10 cellular contexts compared by ENCODE assay signal in genomic region chr20:38167851-38168760, GRCh38. TPM values are rescaled to one million over a fixed set of nuclear protein-coding genes. Genes with fewer than 3 reads are reported as not detected.
DNase-seq lines count a peak whose midpoint lies in the region; ATAC-seq, FAIRE-seq and TF ChIP-seq lines count a peak whose summit lies in the region.
"Had no signal": no experiment of that assay in that cellular context is flagged by ENCODE, and none has a peak within 500 bp of the region (broad histone marks: within the 10 kb centered on the region; RNA-seq: fewer than 3 reads in every experiment).

No MANE protein-coding gene starts in this region.

- CTCF ChIA-PET in activated CD4-positive, alpha-beta T cell treated with anti-CD3 and anti-CD28 coated beads, Interleukin-2, amount 10 ng/mL, durations not matched to agents 7 days and 5 days (lab: Charles Lee) = interaction anchor here (0.5 to 1.1 kb wide), 3 partner anchors 91 to 921 kb away, joined by 3 to 7 read pairs (median 4); no protein-coding TSS in a partner anchor
- CTCF ChIA-PET in CD4-positive, alpha-beta T cell (lab: Charles Lee) = no interaction called here
- CTCF ChIA-PET in activated CD4-positive, alpha-beta memory T cell treated with anti-CD3 and anti-CD28 coated beads for 36 hours (lab: Charles Lee) = interaction anchor here (0.6 to 3.1 kb wide), 4 partner anchors 53 to 553 kb away, joined by 3 to 21 read pairs (median 9); no protein-coding TSS in a partner anchor

- H3K4me3 ChIP-seq in astrocyte (ENCODE audit: insufficient read depth, low read depth, low read length) (no peak overlapping the region), uterus (no peak overlapping the region)

- H3K9me3 ChIP-seq in astrocyte (ENCODE audit: insufficient read depth, low read depth, low read length) (no peaks in the 10 kb centered on the region), uterus (no peaks in the 10 kb centered on the region)
- no peaks in the 10 kb centered on the region for H3K9me3 ChIP-seq in CD4-positive, alpha-beta T cell (ENCODE audit: control insufficient read depth, low read length)

- H3K4me2 ChIP-seq in astrocyte (ENCODE audit: low read length) = peak overlapping the region; percentile 39

- H3K4me1 ChIP-seq in astrocyte (ENCODE audit: insufficient read depth, low read length) (peaks cover 69% of the 10 kb centered on the region), uterus (no peaks in the 10 kb centered on the region)

- H3K27ac ChIP-seq in astrocyte (ENCODE audit: low read depth, low read length) = peak overlapping the region; percentile 76
- H3K27ac ChIP-seq in uterus = peak overlapping the region; percentile 54 to 62
- H3K27ac ChIP-seq in CD4-positive, alpha-beta T cell (ENCODE audit: low read depth, low read length) = no peak overlapping the region

- H3K36me3 Mint-ChIP-seq in activated CD4-positive, alpha-beta T cell treated with anti-CD3 and anti-CD28 coated beads, Interleukin-2, amount 10 ng/mL, durations not matched to agents 7 days and 5 days (ENCODE audit: low read depth) = no peaks in the 10 kb centered on the region
- H3K36me3 Mint-ChIP-seq in astrocyte (ENCODE audit: low read depth, unreplicated experiment) = no peaks in the 10 kb centered on the region
- no peaks in the 10 kb centered on the region for H3K36me3 Mint-ChIP-seq in CD4-positive, alpha-beta T cell (ENCODE audit: low read depth)
- no peaks in the 10 kb centered on the region for H3K36me3 Mint-ChIP-seq in activated CD4-positive, alpha-beta memory T cell treated with anti-CD3 and anti-CD28 coated beads for 36 hours
- H3K36me3 Mint-ChIP-seq: activated naive CD8-positive, alpha-beta T cell treated with anti-CD3 and anti-CD28 coated beads, Interleukin-2, amount 10 ng/mL, durations not matched to agents 7 days and 5 days; CD4-positive, CD25-positive, alpha-beta regulatory T cell had no signal

- TF ChIP-seq POLR2A in uterus (IDR thresholded peaks at IDR 0.05) = no peak

- intact Hi-C loops in uterus (cut with DNase I; ENCODE audit: low total_unique reads) = loop anchor here (5.0 kb wide), 1 partner anchor 96 kb away; no protein-coding TSS in a partner anchor
- intact Hi-C loops in CD4-positive, alpha-beta T cell (cut with DNase I, micrococcal nuclease) = loop anchor here (5.0 kb wide), 1 partner anchor 111 kb away; no protein-coding TSS in a partner anchor
- intact Hi-C loops in activated CD4-positive, alpha-beta memory T cell treated with anti-CD3 and anti-CD28 coated beads for 36 hours (cut with micrococcal nuclease) = loop anchor here (5.0 to 10.0 kb wide), 2 partner anchors 96 to 263 kb away; partner anchors contain the start of gene VSTM2L

- peak; percentile 9 for FAIRE-seq in astrocyte (lab: Jason Lieb, UNC)

- DNase-seq in activated CD4-positive, alpha-beta T cell treated with anti-CD3 and anti-CD28 coated beads, Interleukin-2, amount 10 ng/mL, durations not matched to agents 7 days and 5 days = no peak
- DNase-seq in activated CD4-positive, alpha-beta T cell treated with anti-CD3 and anti-CD28 coated beads for 1 hour = no peak
- peak; percentile 96 for DNase-seq in astrocyte (ENCODE audit: low read depth)
- DNase-seq in kidney tubule cell (ENCODE audit: low spot score) = peak; percentile 98
- DNase-seq in uterus = peak; percentile 74 to 77
- no peak for DNase-seq in GM19238 (ENCODE audit: insufficient read length, low spot score)
- no peak for DNase-seq in CD4-positive, alpha-beta T cell
- no peak for DNase-seq in activated CD4-positive, alpha-beta memory T cell treated with anti-CD3 and anti-CD28 coated beads for 36 hours
- DNase-seq: activated naive CD8-positive, alpha-beta T cell treated with anti-CD3 and anti-CD28 coated beads, Interleukin-2, amount 10 ng/mL, durations not matched to agents 7 days and 5 days; CD4-positive, CD25-positive, alpha-beta regulatory T cell had no signal

- ATAC-seq in CD4-positive, alpha-beta T cell (ENCODE audit: poor library complexity) = no peak

- H3K9ac ChIP-seq in astrocyte (ENCODE audit: low read length) = peak overlapping the region; percentile 48

- H3K4me1 Mint-ChIP-seq in activated CD4-positive, alpha-beta T cell treated with anti-CD3 and anti-CD28 coated beads, Interleukin-2, amount 10 ng/mL, durations not matched to agents 7 days and 5 days = peaks cover 24% of the 10 kb centered on the region
- peaks cover 39% of the 10 kb centered on the region for H3K4me1 Mint-ChIP-seq in astrocyte (ENCODE audit: low read depth, unreplicated experiment)
- H3K4me1 Mint-ChIP-seq in CD4-positive, alpha-beta T cell (ENCODE audit: low read depth) = no peaks in the 10 kb centered on the region
- H3K4me1 Mint-ChIP-seq in activated CD4-positive, alpha-beta memory T cell treated with anti-CD3 and anti-CD28 coated beads for 36 hours (ENCODE audit: low read depth) = peaks cover 5% of the 10 kb centered on the region

- H3K79me2 ChIP-seq in astrocyte (ENCODE audit: insufficient read depth, low read length) = peaks cover 25% of the 10 kb centered on the region

- no peak overlapping the region for H3K4me3 Mint-ChIP-seq in activated CD4-positive, alpha-beta T cell treated with anti-CD3 and anti-CD28 coated beads, Interleukin-2, amount 10 ng/mL, durations not matched to agents 7 days and 5 days
- H3K4me3 Mint-ChIP-seq in astrocyte (ENCODE audit: unreplicated experiment) = no peak overlapping the region
- no peak overlapping the region for H3K4me3 Mint-ChIP-seq in CD4-positive, alpha-beta T cell
- H3K4me3 Mint-ChIP-seq in activated CD4-positive, alpha-beta memory T cell treated with anti-CD3 and anti-CD28 coated beads for 36 hours = no peak overlapping the region
- H3K4me3 Mint-ChIP-seq: activated naive CD8-positive, alpha-beta T cell treated with anti-CD3 and anti-CD28 coated beads, Interleukin-2, amount 10 ng/mL, durations not matched to agents 7 days and 5 days; CD4-positive, CD25-positive, alpha-beta regulatory T cell had no signal

- H3K36me3 ChIP-seq in astrocyte (ENCODE audit: insufficient read depth, low read length) (peaks cover 3% of the 10 kb centered on the region), uterus (no peaks in the 10 kb centered on the region)

- H2AFZ ChIP-seq in astrocyte (ENCODE audit: low read depth, low read length) = no peak overlapping the region

- H3K27ac Mint-ChIP-seq in activated CD4-positive, alpha-beta T cell treated with anti-CD3 and anti-CD28 coated beads, Interleukin-2, amount 10 ng/mL, durations not matched to agents 7 days and 5 days = peak overlapping the region; percentile 70
- H3K27ac Mint-ChIP-seq in astrocyte (ENCODE audit: unreplicated experiment) = peak overlapping the region; percentile 88
- H3K27ac Mint-ChIP-seq in CD4-positive, alpha-beta T cell = no peak overlapping the region
- no peak overlapping the region for H3K27ac Mint-ChIP-seq in activated CD4-positive, alpha-beta memory T cell treated with anti-CD3 and anti-CD28 coated beads for 36 hours
- H3K27ac Mint-ChIP-seq: CD4-positive, CD25-positive, alpha-beta regulatory T cell had no signal

- H3K27me3 Mint-ChIP-seq in activated CD4-positive, alpha-beta T cell treated with anti-CD3 and anti-CD28 coated beads, Interleukin-2, amount 10 ng/mL, durations not matched to agents 7 days and 5 days = peaks cover 13% of the 10 kb centered on the region
- H3K27me3 Mint-ChIP-seq in astrocyte (ENCODE audit: low read depth, unreplicated experiment) = no peaks in the 10 kb centered on the region
- peaks cover 32% of the 10 kb centered on the region for H3K27me3 Mint-ChIP-seq in CD4-positive, alpha-beta T cell
- H3K27me3 Mint-ChIP-seq in activated CD4-positive, alpha-beta memory T cell treated with anti-CD3 and anti-CD28 coated beads for 36 hours = peaks cover 21% of the 10 kb centered on the region

- H3K9me3 Mint-ChIP-seq in activated CD4-positive, alpha-beta T cell treated with anti-CD3 and anti-CD28 coated beads, Interleukin-2, amount 10 ng/mL, durations not matched to agents 7 days and 5 days = no peaks in the 10 kb centered on the region
- no peaks in the 10 kb centered on the region for H3K9me3 Mint-ChIP-seq in astrocyte (ENCODE audit: unreplicated experiment)
- no peaks in the 10 kb centered on the region for H3K9me3 Mint-ChIP-seq in CD4-positive, alpha-beta T cell
- no peaks in the 10 kb centered on the region for H3K9me3 Mint-ChIP-seq in activated CD4-positive, alpha-beta memory T cell treated with anti-CD3 and anti-CD28 coated beads for 36 hours
- H3K9me3 Mint-ChIP-seq: activated naive CD8-positive, alpha-beta T cell treated with anti-CD3 and anti-CD28 coated beads, Interleukin-2, amount 10 ng/mL, durations not matched to agents 7 days and 5 days; CD4-positive, CD25-positive, alpha-beta regulatory T cell had no signal

- H4K20me1 ChIP-seq in astrocyte (ENCODE audit: insufficient read depth, low read length) = peaks cover 5% of the 10 kb centered on the region

- POLR2A ChIA-PET in activated CD4-positive, alpha-beta T cell treated with anti-CD3 and anti-CD28 coated beads, Interleukin-2, amount 10 ng/mL, durations not matched to agents 7 days and 5 days (lab: Charles Lee) = no interaction called here
- POLR2A ChIA-PET in CD4-positive, alpha-beta T cell (lab: Charles Lee) = no interaction called here
- POLR2A ChIA-PET in activated CD4-positive, alpha-beta memory T cell treated with anti-CD3 and anti-CD28 coated beads for 36 hours (lab: Charles Lee) = no interaction called here

- H3K27me3 ChIP-seq in astrocyte (ENCODE audit: insufficient read depth, low read length) (no peaks in the 10 kb centered on the region), uterus (no peaks in the 10 kb centered on the region)
- H3K27me3 ChIP-seq in CD4-positive, alpha-beta T cell (ENCODE audit: control insufficient read depth, insufficient read depth, low read length) = peaks cover 21% of the 10 kb centered on the region

- TF ChIP-seq CTCF in astrocyte (IDR thresholded peaks at IDR 0.05; ENCODE audit: insufficient read depth, low read depth, low read length) (no peak), uterus (IDR thresholded peaks at IDR 0.05) (no peak)
- TF ChIP-seq CTCF in CD4-positive, alpha-beta T cell (IDR thresholded peaks at IDR 0.05) = no peak

RNA-seq across cellular contexts. Expression of gene TGM2, which starts 3.0 kb away (rescaled TPM):
- total RNA-seq in activated CD4-positive, alpha-beta T cell treated with anti-CD3 and anti-CD28 coated beads, Interleukin-2, amount 10 ng/mL, durations not matched to agents 7 days and 5 days = under 1 TPM; 0.07 to 0.21 TPM
- total RNA-seq in astrocyte (48.2 and 98.9 TPM in 2 replicates), uterus (100 to 1,000 TPM; 136 to 639 (median 209) TPM)
- under 1 TPM; 0.06 to 0.27 TPM for total RNA-seq in CD4-positive, alpha-beta T cell
- not detected for total RNA-seq in activated CD4-positive, alpha-beta memory T cell treated with anti-CD3 and anti-CD28 coated beads for 36 hours
- total RNA-seq: CD4-positive, CD25-positive, alpha-beta regulatory T cell had no signal

Comparison
In these comparisons a context has a peak if more than half of its experiments do, and no peak if none do; other contexts are left out.
1. DNase-seq: peak in astrocyte (single experiment), kidney tubule cell (single experiment) and uterus (2 of 2); none in activated CD4-positive, alpha-beta T cell treated with anti-CD3 and anti-CD28 coated beads, Interleukin-2, amount 10 ng/mL, durations not matched to agents 7 days and 5 days (single experiment), activated CD4-positive, alpha-beta T cell treated with anti-CD3 and anti-CD28 coated beads for 1 hour (single experiment), GM19238 (single experiment), CD4-positive, alpha-beta T cell (0 of 10) and activated CD4-positive, alpha-beta memory T cell treated with anti-CD3 and anti-CD28 coated beads for 36 hours (single experiment).
2. H3K27ac Mint-ChIP-seq: peak in activated CD4-positive, alpha-beta T cell treated with anti-CD3 and anti-CD28 coated beads, Interleukin-2, amount 10 ng/mL, durations not matched to agents 7 days and 5 days (single experiment) and astrocyte (single experiment); none in CD4-positive, alpha-beta T cell (single experiment) and activated CD4-positive, alpha-beta memory T cell treated with anti-CD3 and anti-CD28 coated beads for 36 hours (single experiment).
3. RNA of gene TGM2, which starts 3.0 kb away (total RNA-seq): 136 to 639 TPM in uterus and 48.2 to 98.9 TPM in astrocyte; 0.06 to 0.27 TPM in CD4-positive, alpha-beta T cell, 0.07 to 0.21 TPM in activated CD4-positive, alpha-beta T cell treated with anti-CD3 and anti-CD28 coated beads, Interleukin-2, amount 10 ng/mL, durations not matched to agents 7 days and 5 days and not detected in activated CD4-positive, alpha-beta memory T cell treated with anti-CD3 and anti-CD28 coated beads for 36 hours; every median in the first group is over 10 times any median in the second.